ENCODE assay signal across 12 cellular contexts in the genomic region with DNA sequence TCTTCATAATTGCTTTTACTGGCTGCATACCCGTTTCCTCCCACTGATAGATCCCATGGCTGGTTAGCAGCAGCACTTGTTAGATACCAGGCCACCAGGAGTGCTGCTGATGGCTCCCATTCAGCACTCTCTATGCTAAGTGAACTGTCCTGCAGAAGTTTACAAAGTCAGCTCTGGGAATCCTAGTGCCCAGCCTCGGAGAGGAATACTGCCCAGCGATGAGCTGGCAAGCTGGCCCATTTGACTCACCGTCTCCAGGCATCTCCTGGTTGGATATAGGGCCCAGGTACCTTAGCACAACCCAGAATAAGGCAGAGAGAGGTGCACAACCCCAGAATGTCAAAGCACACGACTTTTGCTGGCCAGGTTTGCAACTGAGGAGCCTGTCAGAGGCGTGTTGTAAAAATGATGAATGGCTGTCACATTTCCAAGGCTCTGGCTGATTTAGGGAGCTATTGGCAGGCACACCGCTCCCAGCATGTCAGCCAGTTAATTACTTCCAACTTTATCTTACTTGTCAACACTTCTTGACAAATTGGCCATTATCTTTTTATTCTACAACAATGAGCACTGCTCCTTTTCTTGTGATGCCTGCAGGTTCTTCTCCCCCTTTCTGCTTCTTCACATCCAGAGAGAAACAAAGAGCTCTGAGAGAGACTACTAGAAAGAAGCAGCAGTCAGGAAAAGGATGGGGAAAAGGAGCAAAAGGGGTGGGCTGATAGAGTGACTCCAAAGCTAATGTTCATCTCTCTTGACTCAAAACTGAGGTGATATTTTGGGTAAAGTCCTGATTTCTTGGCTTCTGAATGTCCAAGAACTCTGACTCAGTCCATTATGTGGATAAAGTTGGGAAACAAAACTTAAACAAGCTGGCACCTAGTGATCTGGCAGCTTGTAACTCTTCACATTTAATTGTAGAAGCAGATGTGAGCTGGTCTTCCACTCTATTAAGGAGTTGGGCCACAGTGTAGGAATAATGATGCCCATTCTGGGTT. TPM values are rescaled to one million over a fixed set of nuclear protein-coding genes. Genes with fewer than 3 reads are reported as not detected.
DNase-seq lines count a peak whose midpoint lies in the region; ATAC-seq and TF ChIP-seq lines count a peak whose summit lies in the region.
"Had no signal": no experiment of that assay in that cellular context is flagged by ENCODE, and none has a peak within 500 bp of the region (broad histone marks: within the 10 kb centered on the region; RNA-seq: fewer than 3 reads in every experiment).

No MANE protein-coding gene starts in this region.

- DNase-seq in COR-L47 (lab: John Stamatoyannopoulos, UW) (peak; percentile 78), NCI-H1694 treated with DMSO at 0.1 percent for 48 hours (lab: John Stamatoyannopoulos, UW) (peak; percentile 53), left colon (no peak), body of pancreas (no peak), nucleus accumbens (lab: John Stamatoyannopoulos, UW) (no peak), SIG-M5 (lab: John Stamatoyannopoulos, UW) (no peak)
- DNase-seq in effector memory CD8-positive, alpha-beta T cell, result no peak
- DNase-seq: NCI-H82, pancreas had no signal

- no peaks in the 10 kb centered on the region for H3K4me1 ChIP-seq in body of pancreas

- WGBS in body of pancreas, 2 donors, result 40 to 48% methylated on average over 4 to 7 of the region's 7 CpGs

- H3K9me3 Mint-ChIP-seq in brain, result no peaks in the 10 kb centered on the region
- no peaks in the 10 kb centered on the region for H3K9me3 Mint-ChIP-seq in effector memory CD8-positive, alpha-beta T cell

- no peak for TF ChIP-seq POLR2A in body of pancreas (IDR thresholded peaks at IDR 0.05)

- peak overlapping the region; percentile 15 to 96 (median 50) for H3K27ac Mint-ChIP-seq in brain
- H3K27ac Mint-ChIP-seq in effector memory CD8-positive, alpha-beta T cell, result no peak overlapping the region

- H3K4me3 ChIP-seq in body of pancreas, result no peak overlapping the region
- H3K4me3 ChIP-seq: pancreas had no signal

- intact Hi-C loops in left colon (cut with DNase I, micrococcal nuclease) (no loop called here), body of pancreas (cut with DNase I) (no loop called here)

- H3K4me1 Mint-ChIP-seq in brain, result peaks cover 82% of the 10 kb centered on the region
- H3K4me1 Mint-ChIP-seq in effector memory CD8-positive, alpha-beta T cell (ENCODE audit: low read depth in 2 of 2), result peaks cover 0 to 2% of the 10 kb centered on the region in 2 donors

- H3K27ac ChIP-seq in body of pancreas, result no peak overlapping the region
- H3K27ac ChIP-seq: pancreas had no signal

- peak overlapping the region in 2 of 5 experiments; percentile 2 to 56 for H3K4me3 Mint-ChIP-seq in brain
- H3K4me3 Mint-ChIP-seq in effector memory CD8-positive, alpha-beta T cell, result no peak overlapping the region

- H3K36me3 Mint-ChIP-seq in brain, result peaks cover 28% of the 10 kb centered on the region
- peaks cover 29% of the 10 kb centered on the region for H3K36me3 Mint-ChIP-seq in effector memory CD8-positive, alpha-beta T cell (ENCODE audit: insufficient read depth)

- ATAC-seq in left colon (peak; percentile 43), body of pancreas (no peak)
- no peak for ATAC-seq in effector memory CD8-positive, alpha-beta T cell (replicated peaks)

- H3K36me3 ChIP-seq in body of pancreas (replicated peaks in 1 of 2; ENCODE audit: insufficient read depth in 1 of 2, low read depth in 2 of 2), result peaks cover 0 to 1% of the 10 kb centered on the region in 2 donors

- no peaks in the 10 kb centered on the region for H3K27me3 ChIP-seq in body of pancreas
- H3K27me3 ChIP-seq: pancreas had no signal

- no peaks in the 10 kb centered on the region for H3K9me3 ChIP-seq in body of pancreas
- H3K9me3 ChIP-seq: pancreas had no signal

- peaks cover 3% of the 10 kb centered on the region for H3K27me3 Mint-ChIP-seq in brain
- no peaks in the 10 kb centered on the region for H3K27me3 Mint-ChIP-seq in effector memory CD8-positive, alpha-beta T cell

- TF ChIP-seq CTCF in brain (conservative IDR thresholded peaks at IDR 0.05), result no peak
- TF ChIP-seq CTCF in body of pancreas (IDR thresholded peaks at IDR 0.05), result no peak

RNA-seq across cellular contexts. Expression of gene ANGPTL7, which starts 10.8 kb away (rescaled TPM):
- polyA plus RNA-seq in brain (ENCODE audit: insufficient read depth, low read depth, low replicate concordance), result not detected
- total RNA-seq in left colon, result under 1 TPM; 0.34 to 0.81 TPM
- 1 to 10 TPM; 3.6 to 4.9 TPM for total RNA-seq in body of pancreas
- total RNA-seq: kidney epithelial cell; T-helper 1 cell treated with Interleukin-12 subunit alpha and Interleukin-12 subunit beta and Interleukin-4 antibody, amounts not matched to agents 30 ng/mL and 1 ng/mL, for 36 hours had no signal

Comparison
In these comparisons a context has a peak if more than half of its experiments do, and no peak if none do; other contexts are left out.
1. DNase-seq: peak in COR-L47 (single experiment) and NCI-H1694 treated with DMSO at 0.1 percent for 48 hours (single experiment); none in left colon (0 of 2), effector memory CD8-positive, alpha-beta T cell (0 of 3), body of pancreas (0 of 4), nucleus accumbens (0 of 56) and SIG-M5 (single experiment).
2. H3K27ac Mint-ChIP-seq: peak in brain (5 of 5); none in effector memory CD8-positive, alpha-beta T cell (0 of 2).